Comparison of ENCODE assay signal across 1 cellular context in genomic region chr11:134794192-134794591, GRCh38.
TF ChIP-seq lines count a peak whose summit lies in the region.

No MANE protein-coding gene starts in this region.

TF ChIP-seq in H1, 55 proteins besides CTCF, POLR2A, EP300 and RAD21:
- no peak for TF ChIP-seq TBP (IDR thresholded peaks at IDR 0.05; ENCODE audit: low read depth, low read length)
- no peak for TF ChIP-seq TAF1 (IDR thresholded peaks at IDR 0.05; ENCODE audit: low read depth, low read length)
- TF ChIP-seq, protein P1, sequence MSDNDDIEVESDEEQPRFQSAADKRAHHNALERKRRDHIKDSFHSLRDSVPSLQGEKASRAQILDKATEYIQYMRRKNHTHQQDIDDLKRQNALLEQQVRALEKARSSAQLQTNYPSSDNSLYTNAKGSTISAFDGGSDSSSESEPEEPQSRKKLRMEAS (IDR thresholded peaks at IDR 0.05) = no peak
- no peak for TF ChIP-seq POLR2AphosphoS5 (IDR thresholded peaks at IDR 0.05; ENCODE audit: low read depth, low read length)
TF ChIP-seq in H1: peak in this region for 0.
